Comparison of ENCODE assay signal across 10 cellular contexts in the genomic region with DNA sequence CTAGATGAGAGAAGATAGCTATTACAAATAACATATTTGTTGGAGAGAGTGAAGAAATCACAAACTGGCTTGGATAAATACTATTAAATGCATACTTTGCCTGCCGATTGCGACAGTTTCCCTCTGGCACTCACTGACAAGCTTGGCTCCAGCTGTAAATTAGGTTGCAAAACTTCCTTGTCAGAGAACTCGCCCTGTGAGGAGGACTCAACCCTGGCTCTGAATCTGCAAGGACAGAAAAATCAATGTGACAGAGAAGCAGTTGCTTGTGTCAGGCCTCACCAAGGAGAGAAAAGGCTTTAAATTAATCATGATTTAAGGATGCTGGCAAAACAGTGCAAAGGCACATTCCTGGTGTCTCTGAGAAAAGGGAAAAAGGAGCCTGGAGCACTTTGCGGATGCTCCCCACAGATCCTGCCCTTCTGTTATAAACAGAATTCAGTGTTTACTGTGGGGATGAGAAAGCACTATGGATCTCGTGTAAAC.
A peak's percentile ranks its signal among the peaks of the same experiment; 100 is the strongest.
DNase-seq lines count a peak whose midpoint lies in the region; ATAC-seq and TF ChIP-seq lines count a peak whose summit lies in the region.
"Had no signal": no experiment of that assay in that cellular context is flagged by ENCODE, and none has a peak within 500 bp of the region (broad histone marks: within the 10 kb centered on the region; RNA-seq: fewer than 3 reads in every experiment).

No MANE protein-coding gene starts in this region.

- 14% methylated on average over 5 of the region's 5 CpGs for WGBS in prostate gland

- TF ChIP-seq CTCF in C4-2B (conservative IDR thresholded peaks at IDR 0.05) (no peak), fibroblast of villous mesenchyme (IDR thresholded peaks at IDR 0.05; ENCODE audit: insufficient read depth, low read depth, low read length) (no peak), prostate gland (IDR thresholded peaks at IDR 0.05) (no peak)

- H3K9me3 ChIP-seq in prostate gland, result no peaks in the 10 kb centered on the region

- no peaks in the 10 kb centered on the region for H3K4me1 ChIP-seq in prostate gland (replicated peaks)

- no peak for ATAC-seq in HG02678 (IDR thresholded peaks at IDR 0.05; ENCODE audit: unreplicated experiment)
- no peak for ATAC-seq in HG03457 (IDR thresholded peaks at IDR 0.05; ENCODE audit: unreplicated experiment)

- DNase-seq in fibroblast of villous mesenchyme (ENCODE audit: low read depth), result peak; percentile 96
- DNase-seq in prostate gland (ENCODE audit: low spot score), result peak; percentile 92
- DNase-seq in NK-92 treated with Interleukin-12 subunit alpha and Interleukin-12 subunit beta, amount 100 ng/mL, for 24 hours (lab: John Stamatoyannopoulos, UW), result no peak
- no peak for DNase-seq in NCI-H1417 treated with DMSO at 0.1 percent for 48 hours (lab: John Stamatoyannopoulos, UW)
- DNase-seq: activated naive CD4-positive, alpha-beta T cell treated with anti-CD3 and anti-CD28 coated beads, Interleukin-2, amount 50 U/mL, for 16 hours; DMS 273 treated with DMSO at 0.1 percent for 48 hours had no signal

- H3K27me3 ChIP-seq in prostate gland (replicated peaks; ENCODE audit: insufficient read depth), result no peaks in the 10 kb centered on the region

- intact Hi-C loops in prostate gland (cut with DNase I), result no loop called here

- no peak for TF ChIP-seq POLR2A in prostate gland (IDR thresholded peaks at IDR 0.05)

- peak overlapping the region; percentile 29 for H3K4me3 ChIP-seq in fibroblast of villous mesenchyme (ENCODE audit: low read depth, low read length)
- no peak overlapping the region for H3K4me3 ChIP-seq in prostate gland

- no peaks in the 10 kb centered on the region for H3K36me3 ChIP-seq in prostate gland

- H3K27ac ChIP-seq in C4-2B, result peak overlapping the region; percentile 46; the same call in 1 of the 2 replicates
- H3K27ac ChIP-seq in prostate gland, result peak overlapping the region in 1 of 2 donors; percentile 2

TF ChIP-seq in PFSK-1, 5 proteins besides CTCF, POLR2A, EP300 and RAD21:
- TF ChIP-seq, protein P1, sequence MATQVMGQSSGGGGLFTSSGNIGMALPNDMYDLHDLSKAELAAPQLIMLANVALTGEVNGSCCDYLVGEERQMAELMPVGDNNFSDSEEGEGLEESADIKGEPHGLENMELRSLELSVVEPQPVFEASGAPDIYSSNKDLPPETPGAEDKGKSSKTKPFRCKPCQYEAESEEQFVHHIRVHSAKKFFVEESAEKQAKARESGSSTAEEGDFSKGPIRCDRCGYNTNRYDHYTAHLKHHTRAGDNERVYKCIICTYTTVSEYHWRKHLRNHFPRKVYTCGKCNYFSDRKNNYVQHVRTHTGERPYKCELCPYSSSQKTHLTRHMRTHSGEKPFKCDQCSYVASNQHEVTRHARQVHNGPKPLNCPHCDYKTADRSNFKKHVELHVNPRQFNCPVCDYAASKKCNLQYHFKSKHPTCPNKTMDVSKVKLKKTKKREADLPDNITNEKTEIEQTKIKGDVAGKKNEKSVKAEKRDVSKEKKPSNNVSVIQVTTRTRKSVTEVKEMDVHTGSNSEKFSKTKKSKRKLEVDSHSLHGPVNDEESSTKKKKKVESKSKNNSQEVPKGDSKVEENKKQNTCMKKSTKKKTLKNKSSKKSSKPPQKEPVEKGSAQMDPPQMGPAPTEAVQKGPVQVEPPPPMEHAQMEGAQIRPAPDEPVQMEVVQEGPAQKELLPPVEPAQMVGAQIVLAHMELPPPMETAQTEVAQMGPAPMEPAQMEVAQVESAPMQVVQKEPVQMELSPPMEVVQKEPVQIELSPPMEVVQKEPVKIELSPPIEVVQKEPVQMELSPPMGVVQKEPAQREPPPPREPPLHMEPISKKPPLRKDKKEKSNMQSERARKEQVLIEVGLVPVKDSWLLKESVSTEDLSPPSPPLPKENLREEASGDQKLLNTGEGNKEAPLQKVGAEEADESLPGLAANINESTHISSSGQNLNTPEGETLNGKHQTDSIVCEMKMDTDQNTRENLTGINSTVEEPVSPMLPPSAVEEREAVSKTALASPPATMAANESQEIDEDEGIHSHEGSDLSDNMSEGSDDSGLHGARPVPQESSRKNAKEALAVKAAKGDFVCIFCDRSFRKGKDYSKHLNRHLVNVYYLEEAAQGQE (IDR thresholded peaks at IDR 0.05; ENCODE audit: insufficient read depth in 1 of 2, low read depth in 2 of 2, low read length in 2 of 2), result no peak
- peak; percentile 31; the same call in 1 of the 2 replicates for TF ChIP-seq SIN3A (IDR thresholded peaks at IDR 0.05; ENCODE audit: borderline replicate concordance, insufficient read depth, low read length)

Comparison
In these comparisons a context has a peak if more than half of its experiments do, and no peak if none do; other contexts are left out.
1. DNase-seq: peak in fibroblast of villous mesenchyme (single experiment) and prostate gland (single experiment); none in NK-92 treated with Interleukin-12 subunit alpha and Interleukin-12 subunit beta, amount 100 ng/mL, for 24 hours (single experiment) and NCI-H1417 treated with DMSO at 0.1 percent for 48 hours (single experiment).